8 cellular contexts compared by ENCODE assay signal in the genomic region with DNA sequence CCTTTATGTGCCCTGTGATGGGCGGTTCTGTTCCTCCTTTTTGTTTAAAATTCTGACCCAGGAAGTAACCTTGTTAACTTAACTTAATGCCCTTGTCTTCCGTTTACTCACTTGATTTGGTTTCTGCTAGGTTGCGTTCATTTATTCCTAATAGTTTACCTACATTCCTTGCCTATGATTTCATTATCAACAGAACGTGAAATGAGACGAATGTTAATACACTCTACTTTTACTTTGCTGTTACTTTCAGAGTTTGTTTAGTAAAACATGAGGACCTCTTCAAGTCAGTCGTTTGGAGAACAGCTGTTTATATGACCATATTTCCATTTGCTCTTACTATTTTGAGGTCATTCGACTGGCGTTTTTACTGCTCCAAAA. TPM values are rescaled to one million over a fixed set of nuclear protein-coding genes. Genes with fewer than 3 reads are reported as not detected.
A peak's percentile ranks its signal among the peaks of the same experiment; 100 is the strongest.
DNase-seq lines count a peak whose midpoint lies in the region; ATAC-seq and TF ChIP-seq lines count a peak whose summit lies in the region.

No MANE protein-coding gene starts in this region.

- no peaks in the 10 kb centered on the region for H3K9me3 Mint-ChIP-seq in activated naive CD4-positive, alpha-beta T cell treated with anti-CD3 and anti-CD28 coated beads, Interleukin-2, amount 50 U/mL, for 24 hours

- H3K4me1 Mint-ChIP-seq in activated naive CD4-positive, alpha-beta T cell treated with anti-CD3 and anti-CD28 coated beads, Interleukin-2, amount 50 U/mL, for 24 hours = peaks cover 20% of the 10 kb centered on the region

- H3K36me3 ChIP-seq in ascending aorta (no peaks in the 10 kb centered on the region), right lobe of liver (peaks cover 0 to 4% (median 0%) of the 10 kb centered on the region in 4 donors), upper lobe of left lung (no peaks in the 10 kb centered on the region)

- TF ChIP-seq CTCF in ascending aorta (IDR thresholded peaks at IDR 0.05) (no peak), right lobe of liver (IDR thresholded peaks at IDR 0.05) (no peak), upper lobe of left lung (IDR thresholded peaks at IDR 0.05) (no peak)

- H3K27ac ChIP-seq in ascending aorta = peak overlapping the region; percentile 73 to 80
- peak overlapping the region; percentile 79 to 91 (median 81) for H3K27ac ChIP-seq in right lobe of liver
- peak overlapping the region; percentile 89 to 94 (median 92) for H3K27ac ChIP-seq in upper lobe of left lung

- 2% methylated on average over 8 of the region's 8 CpGs for WGBS in right lobe of liver (ENCODE audit: insufficient coverage, low coverage, low lambda C conversion rate, missing lambda C conversion rate)
- WGBS in upper lobe of left lung, 2 donors = 1 to 2% methylated on average over 8 of the region's 8 CpGs

- H3K4me3 ChIP-seq in ascending aorta (peak overlapping the region; percentile 61 to 87), right lobe of liver (peak overlapping the region; percentile 75 to 84 (median 79)), upper lobe of left lung (peak overlapping the region; percentile 77 to 95 (median 86))

- no peaks in the 10 kb centered on the region for H3K27me3 ChIP-seq in ascending aorta
- no peaks in the 10 kb centered on the region for H3K27me3 ChIP-seq in right lobe of liver
- no peaks in the 10 kb centered on the region for H3K27me3 ChIP-seq in upper lobe of left lung

- H3K4me1 ChIP-seq in ascending aorta = peaks cover 0 to 9% of the 10 kb centered on the region in 2 donors
- H3K4me1 ChIP-seq in right lobe of liver = peaks cover 0 to 13% (median 3%) of the 10 kb centered on the region in 4 donors
- peaks cover 13 to 19% (median 17%) of the 10 kb centered on the region in 4 donors for H3K4me1 ChIP-seq in upper lobe of left lung

- DNase-seq in activated naive CD4-positive, alpha-beta T cell (lab: John Stamatoyannopoulos, UW) = no peak
- DNase-seq in ascending aorta (ENCODE audit: low spot score in 2 of 2) (no peak), right lobe of liver (no peak), upper lobe of left lung (no peak), NCI-H446 (lab: John Stamatoyannopoulos, UW) (no peak)
- no peak for DNase-seq in stimulated activated naive CD4-positive, alpha-beta T cell treated with Interleukin-2 at 50 U/mL for 16 hours (lab: John Stamatoyannopoulos, UW)

- H3K9me3 ChIP-seq in ascending aorta (no peaks in the 10 kb centered on the region), right lobe of liver (no peaks in the 10 kb centered on the region), upper lobe of left lung (no peaks in the 10 kb centered on the region)

- H3K4me3 Mint-ChIP-seq in activated naive CD4-positive, alpha-beta T cell treated with anti-CD3 and anti-CD28 coated beads, Interleukin-2, amount 50 U/mL, for 24 hours = peak overlapping the region; percentile 99

- H3K36me3 Mint-ChIP-seq in activated naive CD4-positive, alpha-beta T cell treated with anti-CD3 and anti-CD28 coated beads, Interleukin-2, amount 50 U/mL, for 24 hours = no peaks in the 10 kb centered on the region

- no peak for TF ChIP-seq POLR2A in right lobe of liver (IDR thresholded peaks at IDR 0.05)
- no peak for TF ChIP-seq POLR2A in upper lobe of left lung (IDR thresholded peaks at IDR 0.05)

- TF ChIP-seq EP300 in upper lobe of left lung (IDR thresholded peaks at IDR 0.05) = no peak

- no peaks in the 10 kb centered on the region for H3K27me3 Mint-ChIP-seq in activated naive CD4-positive, alpha-beta T cell treated with anti-CD3 and anti-CD28 coated beads, Interleukin-2, amount 50 U/mL, for 24 hours

- intact Hi-C loops in ascending aorta (cut with DNase I) = loop anchor here (1.0 to 5.0 kb wide), 5 partner anchors 44 to 1011 kb away; a partner anchor contains a TSS
- intact Hi-C loops in right lobe of liver (cut with DNase I) = no loop called here

- peak overlapping the region; percentile 95 for H3K27ac Mint-ChIP-seq in activated naive CD4-positive, alpha-beta T cell treated with anti-CD3 and anti-CD28 coated beads, Interleukin-2, amount 50 U/mL, for 24 hours

- ATAC-seq in right lobe of liver (no peak), upper lobe of left lung (ENCODE audit: low FRiP score in 2 of 2) (no peak), GM21723 (IDR thresholded peaks at IDR 0.05; ENCODE audit: unreplicated experiment) (no peak)

RNA-seq across cellular contexts. Expression of a gene that starts 0.7 kb away (rescaled TPM):
- total RNA-seq in ascending aorta = 3.1 TPM
- 1 to 10 TPM; 7.5 to 9.1 (median 8.3) TPM for total RNA-seq in right lobe of liver
- 10 to 100 TPM; 14.3 to 41.3 (median 22.5) TPM for total RNA-seq in upper lobe of left lung

RNA-seq across cellular contexts. Expression of a gene that starts 44.0 kb away (rescaled TPM):
- 16.3 TPM for total RNA-seq in ascending aorta
- 10 to 100 TPM; 14.6 to 30.3 (median 20.9) TPM for total RNA-seq in right lobe of liver
- total RNA-seq in upper lobe of left lung = 10 to 100 TPM; 18.4 to 49.7 (median 38.2) TPM
